Comparison of ENCODE assay signal across 8 cellular contexts in the genomic region with DNA sequence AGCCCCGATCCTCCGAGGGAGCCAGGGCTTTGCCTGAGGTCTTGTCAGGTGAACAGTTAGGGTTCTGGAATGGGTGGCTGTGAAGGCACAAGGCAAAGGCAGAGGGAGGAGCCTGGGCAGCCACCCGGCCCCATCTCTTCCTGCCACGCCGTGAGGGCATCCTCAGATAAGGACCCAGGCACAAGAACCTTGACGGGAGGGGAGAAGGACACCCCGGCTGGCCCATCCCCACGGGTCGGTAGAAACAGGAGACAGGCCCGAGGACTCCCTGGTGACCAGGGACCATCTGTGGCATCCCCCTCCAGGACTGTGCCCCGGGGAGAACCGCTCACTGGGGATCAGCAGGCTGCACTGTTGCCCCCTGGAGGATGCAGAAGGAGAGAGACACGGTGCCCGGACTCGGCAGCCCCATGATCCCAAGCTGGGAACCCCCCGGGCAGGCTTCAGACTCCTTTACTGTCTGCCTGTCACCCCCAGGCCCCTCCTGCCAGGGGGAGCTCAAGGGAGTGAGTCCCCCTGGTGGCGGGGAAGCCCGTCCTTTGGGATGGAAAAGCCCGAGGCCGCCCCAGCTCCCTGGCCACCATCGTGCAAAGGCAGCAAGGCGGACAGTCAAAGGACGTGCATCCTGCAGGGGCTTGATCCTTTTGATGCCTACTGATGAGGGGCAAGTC. TPM values are rescaled to one million over a fixed set of nuclear protein-coding genes. Genes with fewer than 3 reads are reported as not detected.
DNase-seq lines count a peak whose midpoint lies in the region; ATAC-seq and TF ChIP-seq lines count a peak whose summit lies in the region.

No MANE protein-coding gene starts in this region.

- DNase-seq in AG20443 (ENCODE audit: low spot score) (peak; percentile 78), fibroblast of the aortic adventitia (ENCODE audit: low read depth) (no peak), progenitor cell of endocrine pancreas (ENCODE audit: low spot score, unreplicated experiment) (peak; percentile 45), coronary artery (ENCODE audit: low spot score) (no peak), NCI-H2227 treated with DMSO at 0.1 percent for 48 hours (lab: John Stamatoyannopoulos, UW) (no peak)
- peak; percentile 82 for DNase-seq in activated CD8-positive, alpha-beta memory T cell treated with anti-CD3 and anti-CD28 coated beads for 24 hours

- peak; percentile 72 for ATAC-seq in GM19452 (IDR thresholded peaks at IDR 0.05; ENCODE audit: unreplicated experiment)

- peak; percentile 36 for TF ChIP-seq CTCF in LNCAP (IDR thresholded peaks at IDR 0.05)
- peak; percentile 45 for TF ChIP-seq CTCF in fibroblast of the aortic adventitia (IDR thresholded peaks at IDR 0.05; ENCODE audit: insufficient read depth, low read length)
- TF ChIP-seq CTCF in progenitor cell of endocrine pancreas (IDR thresholded peaks at IDR 0.05; ENCODE audit: unreplicated experiment): peak; percentile 67
- no peak for TF ChIP-seq CTCF in coronary artery (IDR thresholded peaks at IDR 0.05)

- H3K4me3 Mint-ChIP-seq in progenitor cell of endocrine pancreas (ENCODE audit: low read depth): no peak overlapping the region

- H3K27ac Mint-ChIP-seq in progenitor cell of endocrine pancreas: no peak overlapping the region

- H3K9me3 Mint-ChIP-seq in progenitor cell of endocrine pancreas (ENCODE audit: low read depth): no peaks in the 10 kb centered on the region

- H3K4me3 ChIP-seq in fibroblast of the aortic adventitia (ENCODE audit: low read depth, low read length) (no peak overlapping the region), coronary artery (no peak overlapping the region)

- H3K27me3 Mint-ChIP-seq in progenitor cell of endocrine pancreas: peaks cover 32% of the 10 kb centered on the region

- H3K4me1 Mint-ChIP-seq in progenitor cell of endocrine pancreas (ENCODE audit: low read depth): peaks cover 11% of the 10 kb centered on the region

- H3K27ac ChIP-seq in coronary artery: no peak overlapping the region

- no peaks in the 10 kb centered on the region for H3K36me3 Mint-ChIP-seq in progenitor cell of endocrine pancreas (ENCODE audit: insufficient read depth)

RNA-seq across cellular contexts. Expression of gene PCSK6, which starts 12.3 kb away (rescaled TPM):
- total RNA-seq in fibroblast of the aortic adventitia (ENCODE audit: low replicate concordance) (0.81 TPM in 1 of 2 replicates, not detected in the other), progenitor cell of endocrine pancreas (1.8 and 3.6 TPM in 2 replicates)

Comparison
In these comparisons a context has a peak if more than half of its experiments do, and no peak if none do; other contexts are left out.
1. DNase-seq: peak in AG20443 (single experiment), activated CD8-positive, alpha-beta memory T cell treated with anti-CD3 and anti-CD28 coated beads for 24 hours (single experiment) and progenitor cell of endocrine pancreas (single experiment); none in fibroblast of the aortic adventitia (single experiment), coronary artery (single experiment) and NCI-H2227 treated with DMSO at 0.1 percent for 48 hours (single experiment).